ENCODE assay signal across 16 cellular contexts in the genomic region with DNA sequence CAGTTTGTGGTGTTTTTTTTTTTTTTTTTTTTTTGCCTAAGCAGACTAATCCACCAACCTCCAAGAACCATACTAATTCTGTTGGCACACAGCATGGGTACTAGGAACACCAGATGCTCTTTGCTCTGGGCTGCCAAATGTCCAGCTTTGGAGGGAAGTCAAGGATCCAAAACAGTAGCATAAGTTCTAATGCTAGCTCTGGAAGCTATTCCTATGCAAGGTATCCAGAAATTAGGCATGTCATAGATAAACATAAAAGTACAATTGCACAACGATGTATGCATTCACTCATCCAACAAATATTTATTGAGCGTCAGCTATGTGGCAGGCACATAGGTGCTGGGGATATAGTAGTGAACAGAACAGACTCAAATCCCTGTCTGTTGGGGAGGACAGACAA.
DNase-seq lines count a peak whose midpoint lies in the region; ATAC-seq and FAIRE-seq lines count a peak whose summit lies in the region.
"Had no signal": no experiment of that assay in that cellular context is flagged by ENCODE, and none has a peak within 500 bp of the region (broad histone marks: within the 10 kb centered on the region; RNA-seq: fewer than 3 reads in every experiment).

No MANE protein-coding gene starts in this region.

- FAIRE-seq in GM19239 (lab: Jason Lieb, UNC), result no peak
- FAIRE-seq: GM12878 had no signal

- peak overlapping the region; percentile 80 for H3K27ac ChIP-seq in epithelial cell of prostate
- H3K27ac ChIP-seq: cardiac muscle cell had no signal

- no peak for ATAC-seq in HG03095 (IDR thresholded peaks at IDR 0.05; ENCODE audit: unreplicated experiment)
- no peak for ATAC-seq in HG02678 (IDR thresholded peaks at IDR 0.05; ENCODE audit: unreplicated experiment)
- ATAC-seq: GM12878 had no signal

- DNase-seq in EH (ENCODE audit: low read depth) (peak; percentile 66), NCI-H524 (lab: John Stamatoyannopoulos, UW) (peak; percentile 18 to 33), epithelial cell of prostate (ENCODE audit: low read depth, low spot score) (no peak), myocyte (ENCODE audit: low read depth) (peak; percentile 40), GM19239 (ENCODE audit: insufficient read length, low spot score) (no peak), epidermal melanocyte (ENCODE audit: insufficient read length, low spot score) (no peak)
- DNase-seq: activated B cell treated with CpG ODN at 0.5 μM for 24 hours; activated gamma-delta T cell treated with Interleukin-2 at 50 U/mL for 16 hours; CD4-positive, CD25-positive, alpha-beta regulatory T cell; H7; NCI-H1930; stimulated activated naive CD8-positive, alpha-beta T cell treated with anti-CD3 and anti-CD28 coated beads, Interleukin-15, Interleukin-2, amounts not matched to agents 100 U/mL and 50 U/mL, for 24 hours had no signal

Comparison
In these comparisons a context has a peak if more than half of its experiments do, and no peak if none do; other contexts are left out.
1. DNase-seq: peak in EH (single experiment), NCI-H524 (2 of 2) and myocyte (single experiment); none in epithelial cell of prostate (single experiment), GM19239 (single experiment) and epidermal melanocyte (single experiment).